ENCODE assay signal across 1 cellular context in the genomic region with DNA sequence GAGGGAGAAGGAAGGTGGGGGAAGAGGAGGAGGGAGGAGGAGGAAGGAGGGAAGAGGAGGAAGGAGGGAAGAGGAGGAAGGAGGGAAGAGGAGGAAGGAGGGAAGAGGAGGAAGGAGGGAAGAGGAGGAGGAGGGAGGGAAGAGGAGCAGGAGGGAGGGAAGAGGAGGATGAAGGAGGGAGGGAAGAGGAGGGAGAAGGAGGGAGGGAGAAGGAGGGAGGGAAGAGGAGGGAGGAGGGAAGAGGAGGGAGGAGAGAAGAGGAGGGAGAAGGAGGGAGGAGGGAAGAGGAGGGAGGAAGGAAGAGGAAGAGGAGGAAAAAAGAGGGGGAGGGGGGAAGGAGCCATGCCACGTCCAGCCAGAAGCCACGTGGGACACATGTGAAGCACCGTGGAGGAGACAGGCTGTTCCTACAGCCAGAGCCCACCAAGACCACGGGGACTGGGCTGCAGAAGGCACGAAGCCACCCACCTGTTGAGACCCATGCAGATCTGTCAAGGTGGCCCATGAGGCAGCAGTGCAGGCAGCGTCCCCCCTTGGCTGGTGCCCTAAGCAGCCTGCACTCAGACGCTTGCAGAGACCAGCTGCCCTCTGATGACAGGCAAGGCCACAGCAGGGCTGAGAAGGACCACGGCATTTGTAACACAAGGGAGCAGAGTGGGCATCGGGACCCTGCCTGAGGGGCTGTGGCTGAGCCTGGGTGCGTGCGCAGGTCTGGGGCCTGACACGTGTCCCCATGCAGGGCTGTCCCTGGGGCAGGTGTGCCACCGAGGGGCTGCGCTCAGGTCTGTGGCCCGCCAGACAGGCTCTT.
TF ChIP-seq lines count a peak whose summit lies in the region.

No MANE protein-coding gene starts in this region.

TF ChIP-seq in IMR-90, 13 proteins besides CTCF, POLR2A, EP300 and RAD21 (continued from another document):
- no peak for TF ChIP-seq RCOR1 (IDR thresholded peaks at IDR 0.05; ENCODE audit: insufficient replicate concordance, low read length)
- TF ChIP-seq RFX5 (IDR thresholded peaks at IDR 0.05; ENCODE audit: low read depth, low read length): no peak
- no peak for TF ChIP-seq BHLHE40 (IDR thresholded peaks at IDR 0.05; ENCODE audit: low read depth, low read length)
- TF ChIP-seq, protein P1, sequence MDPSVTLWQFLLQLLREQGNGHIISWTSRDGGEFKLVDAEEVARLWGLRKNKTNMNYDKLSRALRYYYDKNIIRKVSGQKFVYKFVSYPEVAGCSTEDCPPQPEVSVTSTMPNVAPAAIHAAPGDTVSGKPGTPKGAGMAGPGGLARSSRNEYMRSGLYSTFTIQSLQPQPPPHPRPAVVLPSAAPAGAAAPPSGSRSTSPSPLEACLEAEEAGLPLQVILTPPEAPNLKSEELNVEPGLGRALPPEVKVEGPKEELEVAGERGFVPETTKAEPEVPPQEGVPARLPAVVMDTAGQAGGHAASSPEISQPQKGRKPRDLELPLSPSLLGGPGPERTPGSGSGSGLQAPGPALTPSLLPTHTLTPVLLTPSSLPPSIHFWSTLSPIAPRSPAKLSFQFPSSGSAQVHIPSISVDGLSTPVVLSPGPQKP (IDR thresholded peaks at IDR 0.05; ENCODE audit: borderline replicate concordance, low read depth, low read length): no peak
